In genomic region chr3:131147534-131147933, GRCh38 we compare ENCODE assay signal across 22 cellular contexts.
"Had no signal": no experiment of that assay in that cellular context is flagged by ENCODE, and none has a peak within 500 bp of the region (broad histone marks: within the 10 kb centered on the region; RNA-seq: fewer than 3 reads in every experiment).

No MANE protein-coding gene starts in this region.

- H2AFZ ChIP-seq: hepatocyte had no signal

- H3K4me1 ChIP-seq: colonic mucosa, lower lobe of right lung, prostate gland, right atrium auricular region, stomach, vagina had no signal

- H3K79me2 ChIP-seq: hepatocyte had no signal

- H3K27ac ChIP-seq: colonic mucosa, hepatocyte, lower lobe of right lung, prostate gland, right atrium auricular region, stomach, vagina had no signal

- H3K27me3 ChIP-seq: colonic mucosa, hepatocyte, right atrium auricular region, stomach, vagina had no signal

- H3K4me2 ChIP-seq: hepatocyte had no signal

- DNase-seq: activated B cell treated with CpG ODN at 0.5 μM for 24 hours; activated CD4-positive, alpha-beta T cell treated with anti-CD3 and anti-CD28 coated beads for 48 hours; activated CD8-positive, alpha-beta T cell treated with anti-CD3 and anti-CD28 coated beads for 36 hours; activated naive CD4-positive, alpha-beta T cell treated with Interleukin-2 at 50 U/mL for 16 hours; activated naive CD8-positive, alpha-beta T cell treated with anti-CD3 and anti-CD28 coated beads, Interleukin-2, amount 10 ng/mL, durations not matched to agents 7 days and 5 days; activated T-cell treated with anti-CD3 and anti-CD28 coated beads, Interleukin-2, amount 50 U/mL, for 1 hour; central memory CD4-positive, alpha-beta T cell; colonic mucosa; endodermal cell; left cardiac atrium; lower lobe of right lung; naive thymus-derived CD8-positive, alpha-beta T cell; small intestine; stimulated activated CD4-positive, alpha-beta T cell treated with anti-CD3 and anti-CD28 coated beads, Interleukin-4, amount 100 ng/mL, for 1 hour; stomach; trophoblast cell had no signal

- H3K4me3 ChIP-seq: colonic mucosa, hepatocyte, lower lobe of right lung, prostate gland, right atrium auricular region, stomach, vagina had no signal

- ATAC-seq: activated CD8-positive, alpha-beta T cell treated with anti-CD3 and anti-CD28 coated beads for 36 hours; left cardiac atrium; lower lobe of right lung; naive thymus-derived CD8-positive, alpha-beta T cell had no signal

- H3K36me3 ChIP-seq: colonic mucosa, lower lobe of right lung, prostate gland, right atrium auricular region, stomach, vagina had no signal

- H3K36me3 Mint-ChIP-seq: activated naive CD8-positive, alpha-beta T cell treated with anti-CD3 and anti-CD28 coated beads, Interleukin-2, amount 10 ng/mL, durations not matched to agents 7 days and 5 days; brain had no signal

- H3K4me3 Mint-ChIP-seq: activated B cell treated with CpG ODN at 0.5 μM for 24 hours; activated CD8-positive, alpha-beta T cell treated with anti-CD3 and anti-CD28 coated beads for 36 hours; activated naive CD8-positive, alpha-beta T cell treated with anti-CD3 and anti-CD28 coated beads, Interleukin-2, amount 10 ng/mL, durations not matched to agents 7 days and 5 days; brain; endodermal cell; naive thymus-derived CD8-positive, alpha-beta T cell had no signal

- H3K4me1 Mint-ChIP-seq: activated B cell treated with CpG ODN at 0.5 μM for 24 hours; activated naive CD8-positive, alpha-beta T cell treated with anti-CD3 and anti-CD28 coated beads, Interleukin-2, amount 10 ng/mL, durations not matched to agents 7 days and 5 days; brain; naive thymus-derived CD8-positive, alpha-beta T cell had no signal

- H3K27ac Mint-ChIP-seq: activated B cell treated with CpG ODN at 0.5 μM for 24 hours; activated CD8-positive, alpha-beta T cell treated with anti-CD3 and anti-CD28 coated beads for 36 hours; activated naive CD8-positive, alpha-beta T cell treated with anti-CD3 and anti-CD28 coated beads, Interleukin-2, amount 10 ng/mL, durations not matched to agents 7 days and 5 days; activated T-helper 2 cell treated with anti-CD3 and anti-CD28 coated beads, Interferon-gamma antibody, Interleukin-2, Interleukin-4, amounts not matched to agents 10 μg/mL and 5 μg/mL and 100 μg/mL, durations not matched to agents 14 hours and 24 hours and 36 hours; brain; endodermal cell; naive thymus-derived CD8-positive, alpha-beta T cell had no signal

- H3K9me3 Mint-ChIP-seq: endodermal cell had no signal

- H3K9me3 ChIP-seq: colonic mucosa, lower lobe of right lung, prostate gland, right atrium auricular region, stomach, vagina had no signal
